ENCODE assay signal across 8 cellular contexts in the genomic region with DNA sequence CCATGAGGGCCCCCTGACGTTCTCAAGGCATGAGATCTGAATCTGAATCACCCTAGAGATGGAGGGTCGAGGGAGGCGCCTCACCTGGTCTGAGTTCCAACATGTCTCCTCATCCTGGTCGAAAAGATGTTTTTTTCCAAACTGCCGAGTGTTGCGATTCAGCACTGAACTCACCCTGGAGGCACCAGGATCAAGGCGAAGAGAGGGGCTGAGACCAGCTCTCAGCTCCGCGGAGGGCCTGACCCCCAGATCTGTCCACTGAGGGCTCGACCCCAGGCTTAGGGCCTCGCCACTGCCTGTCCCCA. TPM values are rescaled to one million over a fixed set of nuclear protein-coding genes. Genes with fewer than 3 reads are reported as not detected.
A peak's percentile ranks its signal among the peaks of the same experiment; 100 is the strongest.
DNase-seq lines count a peak whose midpoint lies in the region; ATAC-seq and TF ChIP-seq lines count a peak whose summit lies in the region.

No MANE protein-coding gene starts in this region.

- H3K27ac ChIP-seq in AG04450 (ENCODE audit: low read depth, low read length) (no peak overlapping the region), liver (ENCODE audit: low read depth in 1 of 2, low read length in 2 of 2) (peak overlapping the region; percentile 49 to 61), transverse colon (peak overlapping the region; percentile 76 to 89 (median 83))

- no peak for TF ChIP-seq POLR2A in transverse colon (IDR thresholded peaks at IDR 0.05)

- POLR2A ChIA-PET in AG04450 (lab: Yijun Ruan, JAX) (interaction anchor here (0.9 to 1.7 kb wide), 3 partner anchors 10 to 120 kb away, joined by 3 to 22 read pairs (median 6); a partner anchor contains a TSS), GM10248 (lab: Yijun Ruan, JAX) (interaction anchor here (1.1 kb wide), 1 partner anchor 28 kb away, joined by 6 read pairs; no protein-coding TSS in a partner anchor)

- 22% methylated on average over 11 of the region's 11 CpGs for WGBS in liver
- 0 to 7% methylated on average over 1 to 11 of the region's 11 CpGs for whole genome bisulfite sequencing in transverse colon (ENCODE audit: low coverage in 1 of 2), 2 donors

- in situ Hi-C loops in transverse colon (cut with MboI; ENCODE audit: low pct_ligation_motif_present in 1 of 4, low pct_unique_long_range_greater_than_20kb in 1 of 4, low sequenced_read_pairs in 3 of 4): no loop called here

- H3K9ac ChIP-seq in adipocyte (ENCODE audit: low read length) (peak overlapping the region; percentile 91), liver (ENCODE audit: low read depth in 1 of 2, low read length in 2 of 2) (peak overlapping the region; percentile 74 to 82)

- no peak for TF ChIP-seq EP300 in transverse colon (IDR thresholded peaks at IDR 0.05; ENCODE audit: low read depth)

- CTCF ChIA-PET in AG04450 (lab: Charles Lee) (interaction anchor here (0.9 kb wide), 1 partner anchor 28 kb away, joined by 3 read pairs; no protein-coding TSS in a partner anchor), GM10248 (lab: Yijun Ruan, JAX) (interaction anchor here (0.7 to 3.2 kb wide), 5 partner anchors 9 to 56 kb away, joined by 3 to 16 read pairs (median 3); no protein-coding TSS in a partner anchor)

- TF ChIP-seq CTCF in AG04450 (IDR thresholded peaks at IDR 0.05; ENCODE audit: low read depth, low read length) (no peak), liver (IDR thresholded peaks at IDR 0.05; ENCODE audit: low read depth, low read length, missing input control) (no peak), transverse colon (IDR thresholded peaks at IDR 0.05) (no peak), GM10248 (IDR thresholded peaks at IDR 0.05; ENCODE audit: control extremely low read depth, extremely low read depth, low read depth, missing control alignments) (no peak)

- peaks cover 25% of the 10 kb centered on the region for H3K36me3 ChIP-seq in adipocyte (ENCODE audit: control insufficient read depth, insufficient read depth, low read length, severe bottlenecking)
- H3K36me3 ChIP-seq in liver (ENCODE audit: control insufficient read depth in 4 of 4, insufficient read depth in 3 of 4, low read depth in 1 of 4, low read length in 3 of 4): peaks cover 3 to 20% (median 9%) of the 10 kb centered on the region in 4 donors
- H3K36me3 ChIP-seq in transverse colon: peaks cover 0 to 15% (median 0%) of the 10 kb centered on the region in 4 donors

- peak; percentile 8 for ATAC-seq in HG02588 (IDR thresholded peaks at IDR 0.05; ENCODE audit: unreplicated experiment)

- H3K4me3 ChIP-seq in AG04450 (ENCODE audit: low read depth, low read length) (peak overlapping the region; percentile 65), adipocyte (ENCODE audit: low read length) (peak overlapping the region; percentile 90), liver (ENCODE audit: low read depth in 1 of 3, low read length in 3 of 3) (peak overlapping the region; percentile 67 to 94 (median 70)), transverse colon (peak overlapping the region; percentile 49 to 84 (median 72))

- H3K27me3 ChIP-seq in AG04450 (ENCODE audit: control insufficient read depth, insufficient read depth, low read length) (peaks cover 2% of the 10 kb centered on the region), adipocyte (replicated peaks; ENCODE audit: control insufficient read depth, insufficient read depth, low read length) (peaks cover 19% of the 10 kb centered on the region), liver (ENCODE audit: control insufficient read depth in 4 of 4, insufficient read depth in 4 of 4, low read length in 3 of 4) (no peaks in the 10 kb centered on the region), transverse colon (no peaks in the 10 kb centered on the region)

- H3K4me1 ChIP-seq in adipocyte (ENCODE audit: control insufficient read depth, insufficient read depth, low read length): peaks cover 7% of the 10 kb centered on the region
- H3K4me1 ChIP-seq in liver (ENCODE audit: control insufficient read depth in 4 of 4, insufficient read depth in 4 of 4, low read length in 3 of 4): peaks cover 2 to 13% (median 9%) of the 10 kb centered on the region in 4 donors
- peaks cover 5 to 9% (median 8%) of the 10 kb centered on the region in 4 donors for H3K4me1 ChIP-seq in transverse colon

- no peaks in the 10 kb centered on the region; the same call in 1 of the 2 replicates for H3K9me3 ChIP-seq in AG04450 (ENCODE audit: control insufficient read depth, insufficient read depth, low read length)
- no peaks in the 10 kb centered on the region for H3K9me3 ChIP-seq in adipocyte (ENCODE audit: control insufficient read depth, low read length)
- no peaks in the 10 kb centered on the region for H3K9me3 ChIP-seq in liver (ENCODE audit: control insufficient read depth in 4 of 4, low read length in 3 of 4)
- H3K9me3 ChIP-seq in transverse colon: no peaks in the 10 kb centered on the region

- intact Hi-C loops in transverse colon (cut with DNase I; ENCODE audit: low total_unique reads): no loop called here

- DNase-seq in AG04450 (ENCODE audit: low read depth, low spot score) (no peak), adipocyte (ENCODE audit: low read depth) (no peak), transverse colon (no peak), Ammon's horn (ENCODE audit: low spot score) (no peak), GM10248 (ENCODE audit: extremely low spot score) (no peak), NCI-H1105 (lab: John Stamatoyannopoulos, UW) (no peak)

- no peak for TF ChIP-seq RAD21 in liver (IDR thresholded peaks at IDR 0.05)

TF ChIP-seq in liver, 16 proteins besides CTCF, POLR2A, EP300 and RAD21:
- TF ChIP-seq YY1 (IDR thresholded peaks at IDR 0.05) (no peak), SP1 (IDR thresholded peaks at IDR 0.05) (no peak), HNF4A (conservative IDR thresholded peaks at IDR 0.05) (no peak), FOXA2 (IDR thresholded peaks at IDR 0.05) (no peak), TAF1 (conservative IDR thresholded peaks at IDR 0.05) (no peak), NR2F2 (IDR thresholded peaks at IDR 0.05) (no peak), FOXA1 (IDR thresholded peaks at IDR 0.05) (no peak)
- TF ChIP-seq, protein P1, sequence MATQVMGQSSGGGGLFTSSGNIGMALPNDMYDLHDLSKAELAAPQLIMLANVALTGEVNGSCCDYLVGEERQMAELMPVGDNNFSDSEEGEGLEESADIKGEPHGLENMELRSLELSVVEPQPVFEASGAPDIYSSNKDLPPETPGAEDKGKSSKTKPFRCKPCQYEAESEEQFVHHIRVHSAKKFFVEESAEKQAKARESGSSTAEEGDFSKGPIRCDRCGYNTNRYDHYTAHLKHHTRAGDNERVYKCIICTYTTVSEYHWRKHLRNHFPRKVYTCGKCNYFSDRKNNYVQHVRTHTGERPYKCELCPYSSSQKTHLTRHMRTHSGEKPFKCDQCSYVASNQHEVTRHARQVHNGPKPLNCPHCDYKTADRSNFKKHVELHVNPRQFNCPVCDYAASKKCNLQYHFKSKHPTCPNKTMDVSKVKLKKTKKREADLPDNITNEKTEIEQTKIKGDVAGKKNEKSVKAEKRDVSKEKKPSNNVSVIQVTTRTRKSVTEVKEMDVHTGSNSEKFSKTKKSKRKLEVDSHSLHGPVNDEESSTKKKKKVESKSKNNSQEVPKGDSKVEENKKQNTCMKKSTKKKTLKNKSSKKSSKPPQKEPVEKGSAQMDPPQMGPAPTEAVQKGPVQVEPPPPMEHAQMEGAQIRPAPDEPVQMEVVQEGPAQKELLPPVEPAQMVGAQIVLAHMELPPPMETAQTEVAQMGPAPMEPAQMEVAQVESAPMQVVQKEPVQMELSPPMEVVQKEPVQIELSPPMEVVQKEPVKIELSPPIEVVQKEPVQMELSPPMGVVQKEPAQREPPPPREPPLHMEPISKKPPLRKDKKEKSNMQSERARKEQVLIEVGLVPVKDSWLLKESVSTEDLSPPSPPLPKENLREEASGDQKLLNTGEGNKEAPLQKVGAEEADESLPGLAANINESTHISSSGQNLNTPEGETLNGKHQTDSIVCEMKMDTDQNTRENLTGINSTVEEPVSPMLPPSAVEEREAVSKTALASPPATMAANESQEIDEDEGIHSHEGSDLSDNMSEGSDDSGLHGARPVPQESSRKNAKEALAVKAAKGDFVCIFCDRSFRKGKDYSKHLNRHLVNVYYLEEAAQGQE (IDR thresholded peaks at IDR 0.05): no peak
- TF ChIP-seq, protein P2, sequence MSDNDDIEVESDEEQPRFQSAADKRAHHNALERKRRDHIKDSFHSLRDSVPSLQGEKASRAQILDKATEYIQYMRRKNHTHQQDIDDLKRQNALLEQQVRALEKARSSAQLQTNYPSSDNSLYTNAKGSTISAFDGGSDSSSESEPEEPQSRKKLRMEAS (IDR thresholded peaks at IDR 0.05): no peak

RNA-seq across cellular contexts. Expression of a gene that starts 0.6 kb away (rescaled TPM):
- polyA plus RNA-seq in AG04450 (2011; rRNA removed): 3.8 and 4.1 TPM in 2 replicates
- polyA minus RNA-seq in AG04450 (2011; rRNA and poly(A)+ RNA removed): 7.1 TPM in 2 replicates
- total RNA-seq in liver: 1 to 10 TPM; 3.4 to 4.4 TPM
- 1 to 10 TPM; 3.7 to 5.7 TPM for polyA plus RNA-seq in liver
- total RNA-seq in transverse colon: 10 to 100 TPM in 1 of 4 donors, 1 to 10 TPM in 3; 2.2 to 12.3 (median 6.4) TPM

RNA-seq across cellular contexts. Expression of a gene that starts 9.1 kb away (rescaled TPM):
- polyA plus RNA-seq in AG04450 (2011; rRNA removed) (not detected in 2 replicates), liver (under 1 TPM in 1 of 2 donors, not detected in 1; 0.06 TPM)
- 0.05 TPM in 1 of 2 replicates, not detected in the other for polyA minus RNA-seq in AG04450 (2011; rRNA and poly(A)+ RNA removed)
- total RNA-seq in liver (not detected), transverse colon (under 1 TPM in 1 of 4 donors, not detected in 3; 0.16 TPM)

RNA-seq across cellular contexts. Expression of a gene that starts 10.6 kb away (rescaled TPM):
- polyA plus RNA-seq in AG04450 (2011; rRNA removed) (53.3 and 79.9 TPM in 2 replicates), liver (10 to 100 TPM; 18.1 to 19.8 TPM)
- 64.5 and 101 TPM in 2 replicates for polyA minus RNA-seq in AG04450 (2011; rRNA and poly(A)+ RNA removed)
- total RNA-seq in liver (10 to 100 TPM in 1 of 2 donors, 1 to 10 TPM in 1; 8.9 to 27.8 TPM), transverse colon (10 to 100 TPM; 35.9 to 51.1 (median 48.6) TPM)

RNA-seq across cellular contexts. Expression of a gene that starts 10.7 kb away (rescaled TPM):
- polyA plus RNA-seq in AG04450 (2011; rRNA removed): 16.6 and 18.5 TPM in 2 replicates
- 11.6 and 14.5 TPM in 2 replicates for polyA minus RNA-seq in AG04450 (2011; rRNA and poly(A)+ RNA removed)
- 1 to 10 TPM; 7.6 to 7.8 TPM for total RNA-seq in liver
- polyA plus RNA-seq in liver: 10 to 100 TPM; 10.9 to 13.5 TPM
- total RNA-seq in transverse colon: 100 to 1,000 TPM in 1 of 4 donors, 10 to 100 TPM in 3; 13.0 to 132 (median 26.6) TPM

RNA-seq across cellular contexts. Expression of a gene that starts 32.6 kb away (rescaled TPM):
- polyA plus RNA-seq in AG04450 (2011; rRNA removed) (0.38 and 0.74 TPM in 2 replicates), liver (under 1 TPM; 0.30 to 0.39 TPM)
- polyA minus RNA-seq in AG04450 (2011; rRNA and poly(A)+ RNA removed): 0.56 TPM in 1 of 2 replicates, not detected in the other
- total RNA-seq in liver (under 1 TPM in 1 of 2 donors, not detected in 1; 0.08 TPM), transverse colon (under 1 TPM in 1 of 4 donors, not detected in 3; 0.95 TPM)
